ENCODE assay signal across 19 cellular contexts in genomic region chr4:145865274-145865941, GRCh38.
DNase-seq lines count a peak whose midpoint lies in the region; ATAC-seq, FAIRE-seq and TF ChIP-seq lines count a peak whose summit lies in the region.
"Had no signal": no experiment of that assay in that cellular context is flagged by ENCODE, and none has a peak within 500 bp of the region (broad histone marks: within the 10 kb centered on the region; RNA-seq: fewer than 3 reads in every experiment).

No MANE protein-coding gene starts in this region.

- H2BK120ac ChIP-seq in H1 (replicated peaks; ENCODE audit: low read depth, low read length), result no peak overlapping the region

- H3K56ac ChIP-seq in H1 (replicated peaks; ENCODE audit: insufficient read length, low read depth, low read length), result no peak overlapping the region

- H2BK5ac ChIP-seq in H1 (ENCODE audit: low read depth, low read length), result no peak overlapping the region

- H2BK20ac ChIP-seq in H1 (ENCODE audit: low read length), result no peak overlapping the region

- no peak overlapping the region for H3K23ac ChIP-seq in H1 (ENCODE audit: insufficient read length)

- H3K23me2 ChIP-seq in H1 (ENCODE audit: low read depth, low read length), result no peaks in the 10 kb centered on the region

- H3K27ac ChIP-seq in H1 (ENCODE audit: low read depth, low read length), result 0 out of 2 replicates have a peak overlapping the region, but pooled peaks have one; percentile 3
- H3K27ac ChIP-seq: dorsolateral prefrontal cortex, GM23248 had no signal

- H3K4ac ChIP-seq in H1 (replicated peaks; ENCODE audit: insufficient read length, low read depth, low read length), result no peak overlapping the region

- peaks cover 0 to 11% (median 3%) of the 10 kb centered on the region in 4 experiments; a peak in 5 of 7 replicates for H3K4me1 ChIP-seq in H1 (replicated peaks in 1 of 4; ENCODE audit: control insufficient read depth in 3 of 4, insufficient read depth in 4 of 4, low read length in 3 of 4)

- TF ChIP-seq CTCF in H1 (IDR thresholded peaks at IDR 0.05; ENCODE audit: control extremely low read depth in 1 of 3, insufficient read depth in 1 of 3, low read depth in 1 of 3, low read length in 3 of 3), result no peak

- H2AFZ ChIP-seq in H1 (ENCODE audit: low read length), result no peak overlapping the region
- H2AFZ ChIP-seq: GM23248 had no signal

- H4K8ac ChIP-seq in H1 (ENCODE audit: extremely low read depth, insufficient read depth, low read length), result no peak overlapping the region

- TF ChIP-seq RAD21 in H1 (IDR thresholded peaks at IDR 0.05 in 1 of 2, conservative IDR thresholded peaks at IDR 0.05 in 1 of 2; ENCODE audit: low read depth in 2 of 2, low read length in 2 of 2), result no peak

- no peak for TF ChIP-seq EP300 in H1 (IDR thresholded peaks at IDR 0.05; ENCODE audit: borderline replicate concordance in 1 of 2, low read depth in 2 of 2, low read length in 2 of 2)

- H3K36me3 ChIP-seq in H1 (ENCODE audit: control insufficient read depth in 2 of 4, insufficient read depth in 4 of 4, low read length in 3 of 4), result 0 out of 8 replicates have a peak, but pooled peaks cover 0 to 4% (median 1%) of the 10 kb centered on the region in 4 experiments

- no peak overlapping the region for H3K4me2 ChIP-seq in H1 (ENCODE audit: insufficient read depth in 1 of 2, low read depth in 2 of 2, low read length in 2 of 2)

- H3K4me3 ChIP-seq in H1 (ENCODE audit: extremely low read depth in 1 of 4, insufficient read depth in 2 of 4, low read depth in 3 of 4, low read length in 4 of 4), result no peak overlapping the region
- H3K4me3 ChIP-seq: dorsolateral prefrontal cortex, GM23248, tibial artery had no signal

- H3K9me3 ChIP-seq in H1 (ENCODE audit: insufficient read depth in 2 of 2, low read depth in 1 of 2, low read length in 1 of 2), result no peaks in the 10 kb centered on the region
- H3K9me3 ChIP-seq: tibial artery had no signal

- TF ChIP-seq POLR2A in H1 (IDR thresholded peaks at IDR 0.05; ENCODE audit: control extremely low read depth in 1 of 2, low read depth in 2 of 2, low read length in 2 of 2), result no peak

- H4K91ac ChIP-seq in H1 (replicated peaks; ENCODE audit: insufficient read length, low read length), result no peak overlapping the region

- no peak overlapping the region for H2BK15ac ChIP-seq in H1 (ENCODE audit: low read length)

- H2AK5ac ChIP-seq in H1 (ENCODE audit: low read depth, low read length), result no peak overlapping the region

- no peak overlapping the region for H3K9ac ChIP-seq in H1 (replicated peaks in 1 of 4; ENCODE audit: extremely low read depth in 1 of 4, low read depth in 3 of 4, low read length in 3 of 4)
- H3K9ac ChIP-seq: GM23248 had no signal

- H3K14ac ChIP-seq in H1 (ENCODE audit: insufficient read length), result no peak overlapping the region

- POLR2A ChIA-PET in H1 (lab: Charles Lee; ENCODE audit: partially characterized antibody), result interaction anchor here (1.2 kb wide), 1 partner anchor 14 kb away, joined by 3 read pairs; no protein-coding TSS in a partner anchor

- H3K79me2 ChIP-seq in H1 (ENCODE audit: control insufficient read depth in 1 of 2, insufficient read depth in 2 of 2, low read length in 2 of 2), result peaks cover 0 to 11% of the 10 kb centered on the region in 2 experiments; a peak in 2 of 4 replicates

- 0 out of 2 replicates have a peak, but pooled peaks cover 2% of the 10 kb centered on the region for H3K79me1 ChIP-seq in H1 (ENCODE audit: low read depth, low read length)

- H3K27me3 ChIP-seq in H1 (replicated peaks in 1 of 4; ENCODE audit: control insufficient read depth in 3 of 4, extremely low read depth in 1 of 4, insufficient read depth in 3 of 4, low read length in 3 of 4), result no peaks in the 10 kb centered on the region
- H3K27me3 ChIP-seq: dorsolateral prefrontal cortex, tibial artery had no signal

- no peak overlapping the region for H4K5ac ChIP-seq in H1 (ENCODE audit: insufficient read length, low read depth, low read length)

- DNase-seq in H1 (ENCODE audit: low read depth in 1 of 2, low spot score in 2 of 2) (no peak), cerebellum (ENCODE audit: low spot score) (no peak), left lobe of liver (ENCODE audit: low spot score) (no peak)
- DNase-seq in stimulated activated CD4-positive, alpha-beta T cell treated with anti-CD3 and anti-CD28 coated beads, Interleukin-12 subunit alpha, Interleukin-12 subunit beta, amount 100 ng/mL, for 4 hours, result no peak
- DNase-seq: activated CD4-positive, alpha-beta T cell treated with anti-CD3 and anti-CD28 coated beads, Interleukin-2, amount 10 ng/mL, durations not matched to agents 7 days and 5 days; dorsolateral prefrontal cortex; GM23248; left ventricle myocardium superior; NCI-H1694 treated with DMSO at 0.1 percent for 48 hours; NCI-H226; NK-92 treated with Interleukin-12 subunit alpha and Interleukin-12 subunit beta, amount 100 ng/mL, for 24 hours; RPMI8226; small intestine; tibial artery had no signal

- FAIRE-seq in H1 (lab: Jason Lieb, UNC), result no peak
- FAIRE-seq: small intestine, TTC549 had no signal

- ATAC-seq in GM18498 (IDR thresholded peaks at IDR 0.05; ENCODE audit: unreplicated experiment) (peak; percentile 36), GM19438 (IDR thresholded peaks at IDR 0.05; ENCODE audit: low read depth, unreplicated experiment) (peak; percentile 35), HG02884 (IDR thresholded peaks at IDR 0.05; ENCODE audit: unreplicated experiment) (peak; percentile 39), HG03108 (IDR thresholded peaks at IDR 0.05; ENCODE audit: unreplicated experiment) (no peak), left lobe of liver (no peak)
- ATAC-seq: left ventricle myocardium superior had no signal

- no peak overlapping the region for H2BK12ac ChIP-seq in H1 (ENCODE audit: low read depth, low read length)

- CTCF ChIA-PET in H1 (lab: Charles Lee; ENCODE audit: partially characterized antibody), result interaction anchor here (1.0 kb wide), 1 partner anchor 23 kb away, joined by 3 read pairs; no protein-coding TSS in a partner anchor

- H3K18ac ChIP-seq in H1 (ENCODE audit: extremely low read depth, low read length), result no peak overlapping the region

- 83% methylated on average over 5 of the region's 5 CpGs; no CpG with 5 or more reads in 1 of the 2 experiments for WGBS in H1 (ENCODE audit: extremely low coverage in 1 of 2, insufficient coverage in 1 of 2, insufficient read length in 1 of 2, insufficient replicate concordance in 2 of 2, low coverage in 1 of 2, low lambda C conversion rate in 2 of 2, missing lambda C conversion rate in 1 of 2), 2 experiments

- H4K20me1 ChIP-seq in H1 (replicated peaks in 1 of 2; ENCODE audit: control insufficient read depth in 1 of 2, insufficient read depth in 2 of 2, low read length in 2 of 2), result no peaks in the 10 kb centered on the region

TF ChIP-seq in H1, 55 proteins besides CTCF, POLR2A, EP300 and RAD21:
- TF ChIP-seq E2F6 (IDR thresholded peaks at IDR 0.05) (0 out of 2 replicates have a peak, but pooled peaks have one; percentile 22), SUZ12 (IDR thresholded peaks at IDR 0.05; ENCODE audit: low read length) (no peak)

Comparison
In these comparisons a context has a peak if more than half of its experiments do, and no peak if none do; other contexts are left out.
1. ATAC-seq: peak in GM18498 (single experiment), GM19438 (single experiment) and HG02884 (single experiment); none in HG03108 (single experiment) and left lobe of liver (single experiment).